In genomic region chr1:85244271-85245053, GRCh38 we compare ENCODE assay signal across 1 cellular context.
TF ChIP-seq lines count a peak whose summit lies in the region.

No MANE protein-coding gene starts in this region.

TF ChIP-seq in endothelial cell of umbilical vein, 7 proteins besides CTCF, POLR2A, EP300 and RAD21:
- TF ChIP-seq GATA2 (IDR thresholded peaks at IDR 0.05; ENCODE audit: insufficient read depth, insufficient read length, low read depth, low read length): no peak
